In genomic region chr19:41195675-41196497, GRCh38 we compare ENCODE assay signal across 14 cellular contexts. TPM values are rescaled to one million over a fixed set of nuclear protein-coding genes. Genes with fewer than 3 reads are reported as not detected.
DNase-seq lines count a peak whose midpoint lies in the region; ATAC-seq, FAIRE-seq and TF ChIP-seq lines count a peak whose summit lies in the region.
"Had no signal": no experiment of that assay in that cellular context is flagged by ENCODE, and none has a peak within 500 bp of the region (broad histone marks: within the 10 kb centered on the region; RNA-seq: fewer than 3 reads in every experiment).

No MANE protein-coding gene starts in this region.

- H3K36me3 Mint-ChIP-seq in type B pancreatic cell: no peaks in the 10 kb centered on the region

- TF ChIP-seq CTCF in RWPE2 (IDR thresholded peaks at IDR 0.05; ENCODE audit: poor library complexity, severe bottlenecking) (no peak), foreskin fibroblast (IDR thresholded peaks at IDR 0.05; ENCODE audit: low read depth, low read length) (no peak), type B pancreatic cell (conservative IDR thresholded peaks at IDR 0.05) (no peak), tibial nerve (IDR thresholded peaks at IDR 0.05) (no peak), BE2C (IDR thresholded peaks at IDR 0.05; ENCODE audit: low read depth, low read length) (no peak)

- peaks cover 43% of the 10 kb centered on the region for H3K27me3 Mint-ChIP-seq in type B pancreatic cell

- no peaks in the 10 kb centered on the region for H3K9me3 ChIP-seq in RWPE2 (ENCODE audit: severe bottlenecking)
- no peaks in the 10 kb centered on the region for H3K9me3 ChIP-seq in tibial nerve
- H3K9me3 ChIP-seq in BE2C: no peaks in the 10 kb centered on the region
- H3K9me3 ChIP-seq: SK-N-SH had no signal

- H3K4me3 Mint-ChIP-seq in type B pancreatic cell: no peak overlapping the region
- H3K4me3 Mint-ChIP-seq: nephron had no signal

- peak; percentile 31 for FAIRE-seq in GM18507 (lab: Jason Lieb, UNC)

- TF ChIP-seq EP300 in tibial nerve (IDR thresholded peaks at IDR 0.05): no peak

- H3K36me3 ChIP-seq in RWPE2 (ENCODE audit: low read depth) (no peaks in the 10 kb centered on the region), tibial nerve (no peaks in the 10 kb centered on the region), BE2C (no peaks in the 10 kb centered on the region)

- H3K27ac ChIP-seq in RWPE2 (ENCODE audit: poor library complexity, severe bottlenecking): no peak overlapping the region
- H3K27ac ChIP-seq in tibial nerve: no peak overlapping the region

- TF ChIP-seq POLR2A in tibial nerve (IDR thresholded peaks at IDR 0.05): no peak

- H3K4me1 ChIP-seq in RWPE2 (ENCODE audit: insufficient read depth, poor library complexity, severe bottlenecking): peaks cover 3% of the 10 kb centered on the region
- H3K4me1 ChIP-seq in tibial nerve: peaks cover 0 to 10% (median 0%) of the 10 kb centered on the region in 4 donors
- H3K4me1 ChIP-seq in BE2C: no peaks in the 10 kb centered on the region

- peaks cover 12% of the 10 kb centered on the region for H3K4me1 Mint-ChIP-seq in type B pancreatic cell (ENCODE audit: unreplicated experiment)

- no peaks in the 10 kb centered on the region for H3K27me3 ChIP-seq in RWPE2 (ENCODE audit: insufficient read depth, poor library complexity, severe bottlenecking)
- H3K27me3 ChIP-seq in tibial nerve: peaks cover 0 to 47% of the 10 kb centered on the region in 2 donors
- peaks cover 51% of the 10 kb centered on the region for H3K27me3 ChIP-seq in BE2C

- H3K27ac Mint-ChIP-seq in type B pancreatic cell: peak overlapping the region; percentile 44
- H3K27ac Mint-ChIP-seq: nephron had no signal

- 59 to 69% methylated on average over 10 of the region's 10 CpGs for WGBS in tibial nerve, 2 donors

- H3K9me3 Mint-ChIP-seq in type B pancreatic cell: no peaks in the 10 kb centered on the region
- H3K9me3 Mint-ChIP-seq: nephron had no signal

- H3K4me3 ChIP-seq in RWPE2 (ENCODE audit: severe bottlenecking) (no peak overlapping the region), foreskin fibroblast (ENCODE audit: low read depth in 1 of 2, low read length in 2 of 2) (no peak overlapping the region), tibial nerve (no peak overlapping the region), BE2C (ENCODE audit: low read depth, low read length) (no peak overlapping the region)

- no peak for DNase-seq in GM18507 (ENCODE audit: extremely low spot score, insufficient read length, low read depth)
- DNase-seq in RWPE2 (ENCODE audit: low spot score): no peak
- DNase-seq in foreskin fibroblast: peak; percentile 31 to 64
- DNase-seq in type B pancreatic cell (ENCODE audit: extremely low spot score, unreplicated experiment): no peak
- DNase-seq in NCI-H1417 treated with DMSO at 0.1 percent for 48 hours (lab: John Stamatoyannopoulos, UW): no peak
- no peak for DNase-seq in tibial nerve (ENCODE audit: low spot score in 2 of 2)
- DNase-seq in BE2C: no peak
- DNase-seq: activated CD4-positive, alpha-beta T cell treated with anti-CD3 and anti-CD28 coated beads for 1 hour; left cardiac atrium; NCI-H1694 treated with DMSO at 0.1 percent for 48 hours; NCI-H774; SK-N-SH had no signal

- peak; percentile 25; the same call in 1 of the 3 replicates for ATAC-seq in RWPE2 (ENCODE audit: low read depth)
- ATAC-seq: HCT116 had no signal

RNA-seq across cellular contexts. Expression of gene CYP2S1, which starts 2.9 kb away (rescaled TPM):
- total RNA-seq in type B pancreatic cell (ENCODE audit: low replicate concordance) (33.1 and 121 TPM in 2 replicates), tibial nerve (1 to 10 TPM in 1 of 4 donors, under 1 TPM in 3; 0.42 to 1.4 (median 0.63) TPM)
- polyA plus RNA-seq in BE2C (2012; ENCODE audit: insufficient read depth, insufficient read length, low read depth): 5.4 TPM

RNA-seq across cellular contexts. Expression of gene AXL, which starts 23.1 kb away (rescaled TPM):
- total RNA-seq in type B pancreatic cell (ENCODE audit: low replicate concordance) (8.8 and 20.9 TPM in 2 replicates), tibial nerve (100 to 1,000 TPM in 1 of 4 donors, 10 to 100 TPM in 3; 72.0 to 110 (median 88.5) TPM)
- 1.8 TPM for polyA plus RNA-seq in BE2C (2012; ENCODE audit: insufficient read depth, insufficient read length, low read depth)

Comparison
In these comparisons a context has a peak if more than half of its experiments do, and no peak if none do; other contexts are left out.
1. DNase-seq: peak in foreskin fibroblast (2 of 2); none in GM18507 (single experiment), RWPE2 (single experiment), type B pancreatic cell (single experiment), NCI-H1417 treated with DMSO at 0.1 percent for 48 hours (single experiment), tibial nerve (0 of 2) and BE2C (single experiment).
2. RNA of gene CYP2S1, which starts 2.9 kb away (total RNA-seq): 33.1 to 121 TPM in type B pancreatic cell; 0.42 to 1.4 TPM in tibial nerve; every median in the first group is over 10 times any median in the second.